Comparison of ENCODE assay signal across 13 cellular contexts in the genomic region with DNA sequence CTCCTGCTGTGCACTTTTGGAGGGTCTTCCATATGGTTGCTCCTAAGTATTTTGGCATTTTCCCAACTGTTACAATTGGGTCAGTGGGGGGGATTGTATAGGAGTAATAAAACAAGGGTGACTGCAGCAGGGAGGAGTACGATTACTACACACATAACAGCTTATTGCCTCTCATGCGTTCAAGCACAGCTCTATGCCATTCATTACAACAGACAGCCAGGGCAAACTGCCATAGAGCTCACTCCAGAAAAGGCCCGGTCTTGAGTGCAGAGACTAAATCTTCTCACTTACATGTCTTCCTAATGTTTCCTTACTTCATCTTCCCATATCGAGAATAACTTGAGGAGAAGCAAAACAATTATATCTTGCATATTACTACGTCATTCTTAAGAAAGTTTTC. TPM values are rescaled to one million over a fixed set of nuclear protein-coding genes. Genes with fewer than 3 reads are reported as not detected.
DNase-seq lines count a peak whose midpoint lies in the region; ATAC-seq and TF ChIP-seq lines count a peak whose summit lies in the region.
"Had no signal": no experiment of that assay in that cellular context is flagged by ENCODE, and none has a peak within 500 bp of the region (broad histone marks: within the 10 kb centered on the region; RNA-seq: fewer than 3 reads in every experiment).

No MANE protein-coding gene starts in this region.

- H3K27me3 ChIP-seq in uterus: no peaks in the 10 kb centered on the region
- H3K27me3 ChIP-seq in Peyer's patch: no peaks in the 10 kb centered on the region

- TF ChIP-seq POLR2A in uterus (IDR thresholded peaks at IDR 0.05) (no peak), Peyer's patch (IDR thresholded peaks at IDR 0.05) (no peak)

- no peak for DNase-seq in stimulated activated naive CD8-positive, alpha-beta T cell treated with anti-CD3 and anti-CD28 coated beads, Interleukin-15, Interleukin-2, amounts not matched to agents 100 U/mL and 50 U/mL, for 24 hours
- no peak for DNase-seq in WTC11 (ENCODE audit: low spot score)
- DNase-seq in left kidney (ENCODE audit: low read depth, low spot score): peak; percentile 52
- peak; percentile 25 to 29 for DNase-seq in uterus
- DNase-seq in AG20443 (ENCODE audit: low spot score): no peak
- no peak for DNase-seq in Peyer's patch
- DNase-seq: activated effector memory CD4-positive, alpha-beta T cell treated with anti-CD3 and anti-CD28 coated beads, Interleukin-2, amount 50 U/mL, for 16 hours; H7 had no signal

- no peaks in the 10 kb centered on the region for H3K36me3 ChIP-seq in uterus
- no peaks in the 10 kb centered on the region for H3K36me3 ChIP-seq in Peyer's patch

- peaks cover 0 to 6% of the 10 kb centered on the region in 2 donors for H3K4me1 ChIP-seq in uterus
- peaks cover 0 to 17% (median 4%) of the 10 kb centered on the region in 4 donors for H3K4me1 ChIP-seq in Peyer's patch

- no peak for TF ChIP-seq CTCF in WTC11 (IDR thresholded peaks at IDR 0.05)
- TF ChIP-seq CTCF in uterus (IDR thresholded peaks at IDR 0.05): no peak
- no peak for TF ChIP-seq CTCF in Peyer's patch (IDR thresholded peaks at IDR 0.05)

- H3K9me3 ChIP-seq in uterus (no peaks in the 10 kb centered on the region), Peyer's patch (no peaks in the 10 kb centered on the region)

- peaks cover 29% of the 10 kb centered on the region for H3K27me3 Mint-ChIP-seq in stimulated activated naive CD8-positive, alpha-beta T cell treated with anti-CD3 and anti-CD28 coated beads, Interleukin-15, Interleukin-2, amounts not matched to agents 100 ng/mL and 50 ng/mL, for 24 hours
- peaks cover 3% of the 10 kb centered on the region; the same call in 1 of the 2 replicates for H3K27me3 Mint-ChIP-seq in WTC11 (ENCODE audit: low read depth)

- intact Hi-C loops in uterus (cut with DNase I; ENCODE audit: low total_unique reads): no loop called here

- H3K36me3 Mint-ChIP-seq in stimulated activated naive CD8-positive, alpha-beta T cell treated with anti-CD3 and anti-CD28 coated beads, Interleukin-15, Interleukin-2, amounts not matched to agents 100 ng/mL and 50 ng/mL, for 24 hours (ENCODE audit: low read depth): peaks cover 3% of the 10 kb centered on the region
- H3K36me3 Mint-ChIP-seq in WTC11: no peaks in the 10 kb centered on the region

- POLR2A ChIA-PET in WTC11 (lab: Charles Lee): no interaction called here

- no peak overlapping the region for H3K27ac Mint-ChIP-seq in stimulated activated naive CD8-positive, alpha-beta T cell treated with anti-CD3 and anti-CD28 coated beads, Interleukin-15, Interleukin-2, amounts not matched to agents 100 ng/mL and 50 ng/mL, for 24 hours
- H3K27ac Mint-ChIP-seq in WTC11: no peak overlapping the region

- H3K27ac ChIP-seq in uterus: no peak overlapping the region
- no peak overlapping the region for H3K27ac ChIP-seq in Peyer's patch
- H3K27ac ChIP-seq: HL-60 had no signal

- peaks cover 25% of the 10 kb centered on the region for H3K4me1 Mint-ChIP-seq in stimulated activated naive CD8-positive, alpha-beta T cell treated with anti-CD3 and anti-CD28 coated beads, Interleukin-15, Interleukin-2, amounts not matched to agents 100 ng/mL and 50 ng/mL, for 24 hours (ENCODE audit: low read depth)
- H3K4me1 Mint-ChIP-seq in WTC11: peaks cover 26% of the 10 kb centered on the region

- CTCF ChIA-PET in WTC11 (lab: Charles Lee): no interaction called here

- peaks cover 4% of the 10 kb centered on the region for H3K9me3 Mint-ChIP-seq in stimulated activated naive CD8-positive, alpha-beta T cell treated with anti-CD3 and anti-CD28 coated beads, Interleukin-15, Interleukin-2, amounts not matched to agents 100 ng/mL and 50 ng/mL, for 24 hours
- peaks cover 4% of the 10 kb centered on the region; the same call in 1 of the 2 replicates for H3K9me3 Mint-ChIP-seq in WTC11

- H3K4me3 ChIP-seq in uterus: no peak overlapping the region
- H3K4me3 ChIP-seq in Peyer's patch: no peak overlapping the region

- H3K4me3 Mint-ChIP-seq in stimulated activated naive CD8-positive, alpha-beta T cell treated with anti-CD3 and anti-CD28 coated beads, Interleukin-15, Interleukin-2, amounts not matched to agents 100 ng/mL and 50 ng/mL, for 24 hours: peak overlapping the region; percentile 47
- H3K4me3 Mint-ChIP-seq in WTC11: peak overlapping the region; percentile 54

- ATAC-seq in stimulated activated naive CD8-positive, alpha-beta T cell treated with anti-CD3 and anti-CD28 coated beads, Interleukin-15, Interleukin-2, amounts not matched to agents 100 U/mL and 50 U/mL, for 24 hours: no peak
- ATAC-seq in WTC11: no peak
- ATAC-seq in HG02840 (IDR thresholded peaks at IDR 0.05; ENCODE audit: low FRiP score, unreplicated experiment): no peak

TF ChIP-seq in WTC11, 78 proteins besides CTCF, POLR2A, EP300 and RAD21:
- no peak for TF ChIP-seq SP1 (CRISPR knock-in tag; conservative IDR thresholded peaks at IDR 0.05)
- TF ChIP-seq TEAD4 (CRISPR knock-in tag; IDR thresholded peaks at IDR 0.05): no peak
- TF ChIP-seq, protein P1, sequence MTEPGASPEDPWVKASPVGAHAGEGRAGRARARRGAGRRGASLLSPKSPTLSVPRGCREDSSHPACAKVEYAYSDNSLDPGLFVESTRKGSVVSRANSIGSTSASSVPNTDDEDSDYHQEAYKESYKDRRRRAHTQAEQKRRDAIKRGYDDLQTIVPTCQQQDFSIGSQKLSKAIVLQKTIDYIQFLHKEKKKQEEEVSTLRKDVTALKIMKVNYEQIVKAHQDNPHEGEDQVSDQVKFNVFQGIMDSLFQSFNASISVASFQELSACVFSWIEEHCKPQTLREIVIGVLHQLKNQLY (CRISPR knock-in tag; IDR thresholded peaks at IDR 0.05): no peak
- TF ChIP-seq, protein P2, sequence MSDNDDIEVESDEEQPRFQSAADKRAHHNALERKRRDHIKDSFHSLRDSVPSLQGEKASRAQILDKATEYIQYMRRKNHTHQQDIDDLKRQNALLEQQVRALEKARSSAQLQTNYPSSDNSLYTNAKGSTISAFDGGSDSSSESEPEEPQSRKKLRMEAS (CRISPR knock-in tag; IDR thresholded peaks at IDR 0.05): no peak
TF ChIP-seq in WTC11: peak in this region for 0.

RNA-seq across cellular contexts. Expression of a gene that starts 1.4 kb away (rescaled TPM):
- total RNA-seq in WTC11 (2021) (36.5 to 41.5 TPM (median 37.8 TPM) in 3 replicates), uterus (10 to 100 TPM; 12.6 to 59.4 (median 41.6) TPM), Peyer's patch (10 to 100 TPM; 27.1 to 60.6 (median 38.6) TPM)

RNA-seq across cellular contexts. Expression of a gene that starts 50.7 kb away (rescaled TPM):
- not detected in 3 replicates for total RNA-seq in WTC11 (2021)
- total RNA-seq in uterus: not detected
- not detected for total RNA-seq in Peyer's patch
- total RNA-seq: H7, kidney epithelial cell, sciatic nerve had no signal

Comparison
In these comparisons a context has a peak if more than half of its experiments do, and no peak if none do; other contexts are left out.
1. DNase-seq: peak in left kidney (single experiment) and uterus (2 of 2); none in stimulated activated naive CD8-positive, alpha-beta T cell treated with anti-CD3 and anti-CD28 coated beads, Interleukin-15, Interleukin-2, amounts not matched to agents 100 U/mL and 50 U/mL, for 24 hours (single experiment), WTC11 (single experiment), AG20443 (single experiment) and Peyer's patch (0 of 3).